1 cellular context compared by ENCODE assay signal in the genomic region with DNA sequence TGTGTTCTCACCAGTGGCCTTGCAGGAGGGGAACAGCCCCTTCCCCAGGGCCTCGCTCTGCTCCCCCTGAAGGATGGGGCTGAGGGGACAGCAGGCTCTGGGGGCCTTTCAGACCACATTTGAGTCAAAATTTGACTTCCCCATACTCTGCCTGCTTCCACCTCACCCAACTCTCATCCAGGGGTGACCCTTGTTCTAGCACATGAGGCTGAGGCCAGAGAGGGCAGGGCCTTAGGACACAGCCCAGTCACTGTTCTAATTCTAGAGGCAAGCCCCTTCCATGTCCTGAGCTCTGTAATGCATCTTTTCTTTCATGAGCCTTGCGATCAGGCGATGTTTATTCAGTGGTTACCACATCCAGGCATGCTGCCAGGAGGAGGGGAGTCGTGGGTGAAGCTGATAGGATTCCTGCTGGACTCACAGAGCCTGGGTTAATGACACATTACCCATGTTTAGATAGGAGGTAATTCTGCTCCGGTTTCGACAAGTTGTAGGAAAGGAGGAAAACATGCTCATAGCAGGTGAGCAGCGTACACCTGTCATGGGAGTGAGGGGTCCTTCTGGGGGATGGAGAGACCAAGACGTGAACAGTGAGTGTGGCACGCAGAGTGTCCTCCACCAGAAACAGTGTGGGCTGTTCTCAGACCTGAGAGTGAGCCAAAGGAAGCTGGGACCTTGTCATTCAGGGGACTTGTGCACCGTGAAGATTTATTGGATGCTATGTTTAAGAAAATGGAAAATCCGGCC.
TF ChIP-seq lines count a peak whose summit lies in the region.

No MANE protein-coding gene starts in this region.

TF ChIP-seq in H1, 55 proteins besides CTCF, POLR2A, EP300 and RAD21:
- no peak for TF ChIP-seq HDAC2 (IDR thresholded peaks at IDR 0.05; ENCODE audit: borderline replicate concordance in 1 of 2, low read depth in 2 of 2, low read length in 2 of 2)
- peak; percentile 17 for TF ChIP-seq POLR2AphosphoS5 (IDR thresholded peaks at IDR 0.05; ENCODE audit: low read depth, low read length)
